19 cellular contexts compared by ENCODE assay signal in genomic region chr11:69317401-69318092, GRCh38. TPM values are rescaled to one million over a fixed set of nuclear protein-coding genes. Genes with fewer than 3 reads are reported as not detected.
DNase-seq lines count a peak whose midpoint lies in the region; FAIRE-seq and TF ChIP-seq lines count a peak whose summit lies in the region.
"Had no signal": no experiment of that assay in that cellular context is flagged by ENCODE, and none has a peak within 500 bp of the region (broad histone marks: within the 10 kb centered on the region; RNA-seq: fewer than 3 reads in every experiment).

No MANE protein-coding gene starts in this region.

- H3K4me1 ChIP-seq in astrocyte (ENCODE audit: insufficient read depth, low read length) (peaks cover 38% of the 10 kb centered on the region), endodermal cell (ENCODE audit: control insufficient read depth, insufficient read depth, low read length) (no peaks in the 10 kb centered on the region)
- H3K4me1 ChIP-seq: breast epithelium had no signal

- no peaks in the 10 kb centered on the region for H4K20me1 ChIP-seq in astrocyte (ENCODE audit: insufficient read depth, low read length)

- peak overlapping the region; percentile 60 for H3K4me2 ChIP-seq in astrocyte (ENCODE audit: low read length)
- H3K4me2 ChIP-seq: hepatocyte had no signal

- H3K4me3 Mint-ChIP-seq in astrocyte (ENCODE audit: unreplicated experiment) (no peak overlapping the region), endodermal cell (no peak overlapping the region)
- H3K4me3 Mint-ChIP-seq: mesothelial cell of epicardium; stimulated activated naive CD8-positive, alpha-beta T cell treated with anti-CD3 and anti-CD28 coated beads, Interleukin-15, Interleukin-2, amounts not matched to agents 100 ng/mL and 50 ng/mL, for 24 hours; type B pancreatic cell had no signal

- H3K9ac ChIP-seq in astrocyte (ENCODE audit: low read length) = peak overlapping the region; percentile 56
- no peak overlapping the region for H3K9ac ChIP-seq in endodermal cell (ENCODE audit: extremely low read depth, low read length, poor library complexity, severe bottlenecking)

- no peak overlapping the region for H3K27ac Mint-ChIP-seq in astrocyte (ENCODE audit: unreplicated experiment)
- no peak overlapping the region for H3K27ac Mint-ChIP-seq in endodermal cell
- H3K27ac Mint-ChIP-seq: mesothelial cell of epicardium; stimulated activated naive CD8-positive, alpha-beta T cell treated with anti-CD3 and anti-CD28 coated beads, Interleukin-15, Interleukin-2, amounts not matched to agents 100 ng/mL and 50 ng/mL, for 24 hours; type B pancreatic cell had no signal

- H3K36me3 ChIP-seq in astrocyte (ENCODE audit: insufficient read depth, low read length) = no peaks in the 10 kb centered on the region
- no peaks in the 10 kb centered on the region for H3K36me3 ChIP-seq in endodermal cell (ENCODE audit: control insufficient read depth, insufficient read depth, low read length)
- H3K36me3 ChIP-seq: breast epithelium had no signal

- H3K4me1 Mint-ChIP-seq in astrocyte (ENCODE audit: low read depth, unreplicated experiment) = peaks cover 3% of the 10 kb centered on the region
- H3K4me1 Mint-ChIP-seq in endodermal cell = peaks cover 9% of the 10 kb centered on the region
- H3K4me1 Mint-ChIP-seq: mesothelial cell of epicardium had no signal

- WGBS in endodermal cell (ENCODE audit: insufficient coverage in 1 of 2, insufficient read length in 1 of 2), 2 experiments = 89 to 100% methylated on average over 1 to 2 of the region's 2 CpGs

- peak overlapping the region; percentile 73 for H3K27ac ChIP-seq in astrocyte (ENCODE audit: low read depth, low read length)
- no peak overlapping the region for H3K27ac ChIP-seq in endodermal cell (ENCODE audit: low read depth, low read length)
- H3K27ac ChIP-seq: breast epithelium, hepatocyte had no signal

- H3K4me3 ChIP-seq in astrocyte (ENCODE audit: insufficient read depth, low read depth, low read length) (no peak overlapping the region), endodermal cell (ENCODE audit: low read length) (no peak overlapping the region)
- H3K4me3 ChIP-seq: breast epithelium, hepatocyte had no signal

- H3K9me3 Mint-ChIP-seq in astrocyte (ENCODE audit: unreplicated experiment) (peaks cover 6% of the 10 kb centered on the region), endodermal cell (no peaks in the 10 kb centered on the region)
- H3K9me3 Mint-ChIP-seq: stimulated activated naive CD8-positive, alpha-beta T cell treated with anti-CD3 and anti-CD28 coated beads, Interleukin-15, Interleukin-2, amounts not matched to agents 100 ng/mL and 50 ng/mL, for 24 hours had no signal

- H3K9me3 ChIP-seq in astrocyte (ENCODE audit: insufficient read depth, low read depth, low read length) (no peaks in the 10 kb centered on the region), endodermal cell (ENCODE audit: control insufficient read depth, low read length) (no peaks in the 10 kb centered on the region)

- H2AFZ ChIP-seq in astrocyte (ENCODE audit: low read depth, low read length) = no peak overlapping the region
- H2AFZ ChIP-seq: hepatocyte had no signal

- FAIRE-seq in astrocyte (lab: Jason Lieb, UNC) = peak; percentile 94

- TF ChIP-seq CTCF in astrocyte (IDR thresholded peaks at IDR 0.05; ENCODE audit: insufficient read depth, low read depth, low read length) = no peak
- no peak for TF ChIP-seq CTCF in endodermal cell (conservative IDR thresholded peaks at IDR 0.05)

- H3K27me3 ChIP-seq in astrocyte (ENCODE audit: insufficient read depth, low read length) (no peaks in the 10 kb centered on the region), endodermal cell (ENCODE audit: control insufficient read depth, insufficient read depth, low read length, poor library complexity, severe bottlenecking) (no peaks in the 10 kb centered on the region)
- H3K27me3 ChIP-seq: breast epithelium, hepatocyte had no signal

- H3K36me3 Mint-ChIP-seq in astrocyte (ENCODE audit: low read depth, unreplicated experiment) = no peaks in the 10 kb centered on the region
- no peaks in the 10 kb centered on the region for H3K36me3 Mint-ChIP-seq in endodermal cell (ENCODE audit: low read depth)
- H3K36me3 Mint-ChIP-seq: mesothelial cell of epicardium had no signal

- DNase-seq in EH (ENCODE audit: low read depth) (peak; percentile 55), M059J (ENCODE audit: low read depth) (peak; percentile 71), astrocyte (ENCODE audit: low read depth) (peak; percentile 56), iris pigment epithelial cell (ENCODE audit: low read depth) (peak; percentile 48), SW480 (ENCODE audit: low spot score) (no peak), NCI-H1092 treated with DMSO at 0.1 percent for 48 hours (lab: John Stamatoyannopoulos, UW) (no peak), endodermal cell (no peak), COLO668 (lab: John Stamatoyannopoulos, UW; ENCODE audit: unreplicated experiment) (no peak)
- DNase-seq: activated gamma-delta T cell treated with Interleukin-2 at 50 U/mL for 16 hours, C1 segment of cervical spinal cord, kidney glomerular epithelial cell, NCI-H2107, NCI-H69, retina had no signal

- peaks cover 9% of the 10 kb centered on the region for H3K27me3 Mint-ChIP-seq in astrocyte (ENCODE audit: low read depth, unreplicated experiment)
- no peaks in the 10 kb centered on the region for H3K27me3 Mint-ChIP-seq in endodermal cell (ENCODE audit: insufficient read depth)
- H3K27me3 Mint-ChIP-seq: stimulated activated naive CD8-positive, alpha-beta T cell treated with anti-CD3 and anti-CD28 coated beads, Interleukin-15, Interleukin-2, amounts not matched to agents 100 ng/mL and 50 ng/mL, for 24 hours had no signal

- H3K79me2 ChIP-seq in astrocyte (ENCODE audit: insufficient read depth, low read length) = peaks cover 3% of the 10 kb centered on the region
- H3K79me2 ChIP-seq: hepatocyte had no signal

RNA-seq across cellular contexts. Expression of gene MYEOV, which starts 23.6 kb away (rescaled TPM):
- 2.7 TPM in 2 replicates for total RNA-seq in M059J (2014; rRNA removed; shearing (Covaris generic))
- total RNA-seq in astrocyte (not detected in 2 replicates), endodermal cell (not detected)
- polyA plus RNA-seq in endodermal cell (2013, experiment 1 of 2) = 0.43 TPM
- polyA plus RNA-seq in endodermal cell (2013, experiment 2 of 2) = not detected
- total RNA-seq: hepatocyte had no signal
- polyA plus RNA-seq: hepatocyte had no signal

Comparison
In these comparisons a context has a peak if more than half of its experiments do, and no peak if none do; other contexts are left out.
1. DNase-seq: peak in EH (single experiment), M059J (single experiment), astrocyte (single experiment) and iris pigment epithelial cell (single experiment); none in SW480 (single experiment), NCI-H1092 treated with DMSO at 0.1 percent for 48 hours (single experiment), endodermal cell (single experiment) and COLO668 (single experiment).